ENCODE assay signal across 8 cellular contexts in the genomic region with DNA sequence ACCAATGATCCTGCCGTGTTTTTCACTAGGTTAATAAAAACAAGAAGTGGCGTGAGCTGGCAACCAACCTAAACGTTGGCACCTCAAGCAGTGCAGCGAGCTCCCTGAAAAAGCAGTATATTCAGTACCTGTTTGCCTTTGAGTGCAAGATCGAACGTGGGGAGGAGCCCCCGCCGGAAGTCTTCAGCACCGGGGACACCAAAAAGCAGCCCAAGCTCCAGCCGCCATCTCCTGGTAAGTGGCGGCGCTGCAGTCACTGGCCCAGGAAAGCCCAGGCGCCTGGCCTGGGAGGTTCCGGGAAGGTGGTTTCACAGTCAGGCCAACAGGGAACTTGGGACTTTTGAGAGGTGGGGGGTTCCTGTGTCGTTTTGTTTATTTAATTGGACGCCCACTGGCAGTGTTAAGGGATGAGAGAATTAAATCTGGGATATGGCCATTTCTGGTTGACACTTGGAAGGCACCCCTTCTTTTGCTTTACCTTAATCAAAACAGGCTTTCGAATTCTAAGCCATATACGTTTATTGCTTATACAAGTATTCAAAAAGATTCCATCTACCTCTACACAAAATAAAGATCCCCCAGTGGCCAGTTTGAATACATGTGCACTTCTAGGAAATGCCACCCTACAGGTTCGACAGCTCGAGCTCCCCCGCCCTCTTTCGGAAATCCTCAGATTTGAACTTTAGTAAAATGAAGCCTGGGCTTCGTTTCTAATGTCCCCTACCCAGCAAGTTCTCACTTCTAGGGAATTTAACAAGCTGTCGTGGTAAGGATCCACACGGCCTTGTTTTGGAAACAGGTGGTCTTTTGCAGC.
DNase-seq lines count a peak whose midpoint lies in the region; ATAC-seq and TF ChIP-seq lines count a peak whose summit lies in the region.

No MANE protein-coding gene starts in this region.

- TF ChIP-seq CTCF in liver (IDR thresholded peaks at IDR 0.05; ENCODE audit: low read depth, low read length, missing input control): peak; percentile 97

- no peaks in the 10 kb centered on the region for H3K27me3 ChIP-seq in liver (ENCODE audit: control insufficient read depth in 4 of 4, insufficient read depth in 4 of 4, low read length in 3 of 4)

- no peak overlapping the region for H3K9ac ChIP-seq in liver (ENCODE audit: low read depth in 1 of 2, low read length in 2 of 2)

- H3K36me3 ChIP-seq in liver (ENCODE audit: control insufficient read depth in 4 of 4, insufficient read depth in 3 of 4, low read depth in 1 of 4, low read length in 3 of 4): peaks cover 5 to 15% (median 10%) of the 10 kb centered on the region in 4 donors

- intact Hi-C loops in Right ventricle myocardium inferior (cut with DNase I) (loop anchor here (5.0 kb wide), 4 partner anchors 42 to 622 kb away; no protein-coding TSS in a partner anchor), cardiac septum (cut with DNase I) (loop anchor here (2.0 to 10.0 kb wide), 4 partner anchors 32 to 620 kb away; no protein-coding TSS in a partner anchor)

- ATAC-seq in Right ventricle myocardium inferior (peak; percentile 73), GM18517 (IDR thresholded peaks at IDR 0.05; ENCODE audit: unreplicated experiment) (no peak)

- WGBS in liver: 39% methylated on average over 25 of the region's 25 CpGs

- DNase-seq in Right ventricle myocardium inferior (ENCODE audit: missing footprints) (peak; percentile 80), cardiac septum (ENCODE audit: low spot score) (no peak), NCI-H2196 (lab: John Stamatoyannopoulos, UW; ENCODE audit: unreplicated experiment) (peak; percentile 44), dedifferentiated amniotic fluid mesenchymal stem cell (ENCODE audit: extremely low spot score) (peak; percentile 21)
- peak; percentile 56 for DNase-seq in activated CD4-positive, alpha-beta T cell treated with anti-CD3 and anti-CD28 coated beads, Interleukin-2, amount 50 U/mL, for 1 hour
- peak; percentile 66 for DNase-seq in stimulated activated CD4-positive, alpha-beta T cell treated with anti-CD3 and anti-CD28 coated beads, Interleukin-4, amount 100 ng/mL, for 24 hours

- H3K27ac ChIP-seq in liver (ENCODE audit: low read depth in 1 of 2, low read length in 2 of 2): peak overlapping the region in 1 of 2 donors; percentile 10

- no peaks in the 10 kb centered on the region for H3K9me3 ChIP-seq in liver (ENCODE audit: control insufficient read depth in 4 of 4, low read length in 3 of 4)

- H3K4me3 ChIP-seq in liver (ENCODE audit: low read depth in 1 of 3, low read length in 3 of 3): peak overlapping the region in 1 of 3 donors; percentile 4

- peaks cover 4 to 17% (median 12%) of the 10 kb centered on the region in 4 donors for H3K4me1 ChIP-seq in liver (ENCODE audit: control insufficient read depth in 4 of 4, insufficient read depth in 4 of 4, low read length in 3 of 4)

- peak; percentile 99 for TF ChIP-seq RAD21 in liver (IDR thresholded peaks at IDR 0.05)

TF ChIP-seq in liver, 16 proteins besides CTCF, POLR2A, EP300 and RAD21:
- no peak for TF ChIP-seq JUND (IDR thresholded peaks at IDR 0.05)
- peak; percentile 95 for TF ChIP-seq REST (IDR thresholded peaks at IDR 0.05)
- TF ChIP-seq, protein P1, sequence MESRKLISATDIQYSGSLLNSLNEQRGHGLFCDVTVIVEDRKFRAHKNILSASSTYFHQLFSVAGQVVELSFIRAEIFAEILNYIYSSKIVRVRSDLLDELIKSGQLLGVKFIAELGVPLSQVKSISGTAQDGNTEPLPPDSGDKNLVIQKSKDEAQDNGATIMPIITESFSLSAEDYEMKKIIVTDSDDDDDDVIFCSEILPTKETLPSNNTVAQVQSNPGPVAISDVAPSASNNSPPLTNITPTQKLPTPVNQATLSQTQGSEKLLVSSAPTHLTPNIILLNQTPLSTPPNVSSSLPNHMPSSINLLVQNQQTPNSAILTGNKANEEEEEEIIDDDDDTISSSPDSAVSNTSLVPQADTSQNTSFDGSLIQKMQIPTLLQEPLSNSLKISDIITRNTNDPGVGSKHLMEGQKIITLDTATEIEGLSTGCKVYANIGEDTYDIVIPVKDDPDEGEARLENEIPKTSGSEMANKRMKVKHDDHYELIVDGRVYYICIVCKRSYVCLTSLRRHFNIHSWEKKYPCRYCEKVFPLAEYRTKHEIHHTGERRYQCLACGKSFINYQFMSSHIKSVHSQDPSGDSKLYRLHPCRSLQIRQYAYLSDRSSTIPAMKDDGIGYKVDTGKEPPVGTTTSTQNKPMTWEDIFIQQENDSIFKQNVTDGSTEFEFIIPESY (IDR thresholded peaks at IDR 0.05): no peak
- TF ChIP-seq EGR1 (IDR thresholded peaks at IDR 0.05; ENCODE audit: low read depth in 2 of 2): no peak
- TF ChIP-seq YY1 (IDR thresholded peaks at IDR 0.05): peak; percentile 17
- no peak for TF ChIP-seq NR2F2 (IDR thresholded peaks at IDR 0.05)
- TF ChIP-seq, protein P2, sequence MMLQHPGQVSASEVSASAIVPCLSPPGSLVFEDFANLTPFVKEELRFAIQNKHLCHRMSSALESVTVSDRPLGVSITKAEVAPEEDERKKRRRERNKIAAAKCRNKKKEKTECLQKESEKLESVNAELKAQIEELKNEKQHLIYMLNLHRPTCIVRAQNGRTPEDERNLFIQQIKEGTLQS (IDR thresholded peaks at IDR 0.05): no peak
- no peak for TF ChIP-seq FOXA1 (IDR thresholded peaks at IDR 0.05)
- no peak for TF ChIP-seq TAF1 (conservative IDR thresholded peaks at IDR 0.05)
- no peak for TF ChIP-seq HNF4G (IDR thresholded peaks at IDR 0.05)
- TF ChIP-seq GABPA (IDR thresholded peaks at IDR 0.05 in 1 of 2, conservative IDR thresholded peaks at IDR 0.05 in 1 of 2): peak; percentile 40 to 73
- TF ChIP-seq RXRA (IDR thresholded peaks at IDR 0.05): peak in 1 of 2 donors; percentile 35
- TF ChIP-seq FOXA2 (IDR thresholded peaks at IDR 0.05): no peak
- TF ChIP-seq HNF4A (conservative IDR thresholded peaks at IDR 0.05): peak in 1 of 2 donors; percentile 26
- no peak for TF ChIP-seq SP1 (IDR thresholded peaks at IDR 0.05)
- TF ChIP-seq, protein P3, sequence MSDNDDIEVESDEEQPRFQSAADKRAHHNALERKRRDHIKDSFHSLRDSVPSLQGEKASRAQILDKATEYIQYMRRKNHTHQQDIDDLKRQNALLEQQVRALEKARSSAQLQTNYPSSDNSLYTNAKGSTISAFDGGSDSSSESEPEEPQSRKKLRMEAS (IDR thresholded peaks at IDR 0.05): no peak
